Comparison of ENCODE assay signal across 13 cellular contexts in the genomic region with DNA sequence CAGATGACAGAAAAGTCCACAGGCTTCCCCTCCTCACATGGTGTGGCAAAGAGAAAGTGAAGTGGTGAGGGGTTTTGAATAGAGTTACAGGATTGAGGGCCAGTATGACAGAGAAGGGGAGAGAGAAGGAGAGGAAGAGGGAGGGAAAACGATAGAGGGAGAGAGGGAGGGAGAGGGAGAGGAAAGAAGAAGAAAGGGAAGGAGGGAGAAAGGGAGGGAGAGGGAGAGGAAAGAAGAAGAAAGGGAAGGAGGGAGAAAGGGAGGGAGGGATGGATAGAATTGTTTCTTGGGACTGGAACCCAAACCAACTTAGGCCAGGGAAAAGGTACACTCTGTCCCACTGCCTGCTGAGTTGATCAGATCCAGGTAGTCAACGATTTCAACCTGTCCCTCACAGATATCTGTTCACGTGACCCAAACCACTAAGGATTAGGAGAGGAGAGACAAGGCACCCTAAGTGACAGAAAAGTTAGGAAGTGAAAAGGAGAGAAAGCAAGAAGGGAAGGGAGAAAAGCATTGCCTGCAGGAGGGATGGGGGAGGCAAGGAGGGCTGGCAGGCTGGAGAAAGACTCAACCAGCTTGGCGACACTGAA. TPM values are rescaled to one million over a fixed set of nuclear protein-coding genes. Genes with fewer than 3 reads are reported as not detected.
DNase-seq lines count a peak whose midpoint lies in the region; ATAC-seq and TF ChIP-seq lines count a peak whose summit lies in the region.
"Had no signal": no experiment of that assay in that cellular context is flagged by ENCODE, and none has a peak within 500 bp of the region (broad histone marks: within the 10 kb centered on the region; RNA-seq: fewer than 3 reads in every experiment).

No MANE protein-coding gene starts in this region.

- no peaks in the 10 kb centered on the region for H3K27me3 ChIP-seq in ectodermal cell (ENCODE audit: control insufficient read depth, insufficient read depth, low read length, poor library complexity, severe bottlenecking)
- H3K27me3 ChIP-seq in mucosa of stomach (ENCODE audit: control insufficient read depth, insufficient read depth, low read length) = no peaks in the 10 kb centered on the region
- H3K27me3 ChIP-seq in tibial artery = no peaks in the 10 kb centered on the region
- H3K27me3 ChIP-seq: upper lobe of right lung had no signal

- H3K27ac ChIP-seq in ectodermal cell (ENCODE audit: insufficient read depth, low read depth, low read length, poor library complexity, severe bottlenecking) = peak overlapping the region; percentile 86
- peak overlapping the region; percentile 66 to 70 for H3K27ac ChIP-seq in tibial artery

- H3K4me1 Mint-ChIP-seq in activated naive CD4-positive, alpha-beta T cell treated with anti-CD3 and anti-CD28 coated beads for 36 hours (ENCODE audit: low read depth) = peaks cover 3% of the 10 kb centered on the region
- H3K4me1 Mint-ChIP-seq: memory B cell had no signal

- intact Hi-C loops in activated naive CD4-positive, alpha-beta T cell treated with anti-CD3 and anti-CD28 coated beads for 36 hours (cut with micrococcal nuclease) = no loop called here
- intact Hi-C loops in tibial artery (cut with DNase I; ENCODE audit: low total_unique reads) = no loop called here

- H3K4me1 ChIP-seq in ectodermal cell (ENCODE audit: control insufficient read depth, insufficient read depth, low read length) = peaks cover 11% of the 10 kb centered on the region
- H3K4me1 ChIP-seq in mucosa of stomach (ENCODE audit: control insufficient read depth, insufficient read depth, low read length) = peaks cover 15% of the 10 kb centered on the region
- H3K4me1 ChIP-seq in tibial artery = peaks cover 0 to 31% (median 13%) of the 10 kb centered on the region in 4 donors

- H3K9me3 ChIP-seq in ectodermal cell (ENCODE audit: control insufficient read depth, low read length) (no peaks in the 10 kb centered on the region), mucosa of stomach (ENCODE audit: control insufficient read depth, low read length) (no peaks in the 10 kb centered on the region), tibial artery (no peaks in the 10 kb centered on the region)
- H3K9me3 ChIP-seq: upper lobe of right lung had no signal

- H3K9ac ChIP-seq in mucosa of stomach (ENCODE audit: low read length) = peak overlapping the region; percentile 38

- CTCF ChIA-PET in activated naive CD4-positive, alpha-beta T cell treated with anti-CD3 and anti-CD28 coated beads for 36 hours (lab: Charles Lee) = no interaction called here

- peaks cover 38% of the 10 kb centered on the region for H3K27me3 Mint-ChIP-seq in activated naive CD4-positive, alpha-beta T cell treated with anti-CD3 and anti-CD28 coated beads for 36 hours (ENCODE audit: low read depth)

- H3K4me3 Mint-ChIP-seq in activated naive CD4-positive, alpha-beta T cell treated with anti-CD3 and anti-CD28 coated beads for 36 hours = no peak overlapping the region
- H3K4me3 Mint-ChIP-seq: memory B cell had no signal

- no peaks in the 10 kb centered on the region for H3K9me3 Mint-ChIP-seq in activated naive CD4-positive, alpha-beta T cell treated with anti-CD3 and anti-CD28 coated beads for 36 hours

- no peaks in the 10 kb centered on the region for H3K36me3 Mint-ChIP-seq in activated naive CD4-positive, alpha-beta T cell treated with anti-CD3 and anti-CD28 coated beads for 36 hours (ENCODE audit: low read depth)

- TF ChIP-seq CTCF in tibial artery (IDR thresholded peaks at IDR 0.05) = no peak

- H3K36me3 ChIP-seq in ectodermal cell (ENCODE audit: control insufficient read depth, insufficient read depth, low read length) (no peaks in the 10 kb centered on the region), mucosa of stomach (ENCODE audit: control insufficient read depth, insufficient read depth, low read length) (no peaks in the 10 kb centered on the region), tibial artery (no peaks in the 10 kb centered on the region)
- H3K36me3 ChIP-seq: upper lobe of right lung had no signal

- H3K4me3 ChIP-seq in ectodermal cell (ENCODE audit: insufficient read depth, low read depth, low read length) (no peak overlapping the region), mucosa of stomach (ENCODE audit: low read length) (peak overlapping the region; percentile 1), tibial artery (no peak overlapping the region)
- H3K4me3 ChIP-seq: upper lobe of right lung had no signal

- DNase-seq in activated naive CD4-positive, alpha-beta T cell treated with anti-CD3 and anti-CD28 coated beads for 36 hours = no peak
- no peak for DNase-seq in activated naive CD4-positive, alpha-beta T cell treated with Interleukin-2 at 50 U/mL for 16 hours
- DNase-seq in tibial artery (no peak), COLO668 (lab: John Stamatoyannopoulos, UW; ENCODE audit: unreplicated experiment) (no peak)
- DNase-seq: activated CD4-positive, alpha-beta T cell treated with anti-CD3 and anti-CD28 coated beads for 1 hour; activated gamma-delta T cell; NCI-H187; upper lobe of right lung had no signal

- H3K27ac Mint-ChIP-seq in activated naive CD4-positive, alpha-beta T cell treated with anti-CD3 and anti-CD28 coated beads for 36 hours = peak overlapping the region; percentile 75
- H3K27ac Mint-ChIP-seq: memory B cell had no signal

- ATAC-seq in GM21737 (IDR thresholded peaks at IDR 0.05; ENCODE audit: unreplicated experiment) = no peak
- ATAC-seq in HG03520 (IDR thresholded peaks at IDR 0.05; ENCODE audit: unreplicated experiment) = no peak
- ATAC-seq: upper lobe of right lung had no signal

- 67 to 70% methylated on average over 4 of the region's 4 CpGs for WGBS in ectodermal cell, 2 experiments

RNA-seq across cellular contexts. Expression of a gene that starts 8.1 kb away (rescaled TPM):
- total RNA-seq in activated naive CD4-positive, alpha-beta T cell treated with anti-CD3 and anti-CD28 coated beads for 36 hours = not detected
- not detected for polyA plus RNA-seq in ectodermal cell (2013, experiment 1 of 4)
- polyA plus RNA-seq in ectodermal cell (2013, experiment 2 of 4) = not detected
- polyA plus RNA-seq in ectodermal cell (2013, experiment 3 of 4) = not detected
- not detected for polyA plus RNA-seq in ectodermal cell (2013, experiment 4 of 4)
- total RNA-seq: upper lobe of right lung had no signal

RNA-seq across cellular contexts. Expression of a gene that starts 15.4 kb away (rescaled TPM):
- not detected for total RNA-seq in activated naive CD4-positive, alpha-beta T cell treated with anti-CD3 and anti-CD28 coated beads for 36 hours
- polyA plus RNA-seq in ectodermal cell (2013, experiment 1 of 4) = not detected
- polyA plus RNA-seq in ectodermal cell (2013, experiment 2 of 4) = not detected
- polyA plus RNA-seq in ectodermal cell (2013, experiment 3 of 4) = not detected
- not detected for polyA plus RNA-seq in ectodermal cell (2013, experiment 4 of 4)
- total RNA-seq: upper lobe of right lung had no signal
